Comparison of ENCODE assay signal across 28 cellular contexts in genomic region chr1:234134878-234135277, GRCh38.
"Had no signal": no experiment of that assay in that cellular context is flagged by ENCODE, and none has a peak within 500 bp of the region (broad histone marks: within the 10 kb centered on the region; RNA-seq: fewer than 3 reads in every experiment).

No MANE protein-coding gene starts in this region.

- H3K27ac ChIP-seq: left lung, lower lobe of right lung, pancreas, prostate gland, skin epidermis, suprapubic skin, thoracic aorta, tibial artery, upper lobe of right lung had no signal

- FAIRE-seq: urothelium cell line had no signal

- H3K36me3 Mint-ChIP-seq: mesothelial cell of epicardium; naive thymus-derived CD4-positive, alpha-beta T cell; natural killer cell treated with Interleukin-12 subunit alpha and Interleukin-12 subunit beta and Interleukin-15 and Interleukin-18, amount 100 ng/mL, for 72 hours; stimulated activated effector memory CD8-positive, alpha-beta T cell treated with anti-CD3 and anti-CD28 coated beads, Interleukin-12 subunit alpha, Interleukin-12 subunit beta, amount 100 ng/mL, for 72 hours had no signal

- H3K9me3 ChIP-seq: left lung, lower lobe of right lung, mucosa of descending colon, pancreas, prostate gland, suprapubic skin, thoracic aorta, tibial artery, upper lobe of right lung had no signal

- H3K27ac Mint-ChIP-seq: mesothelial cell of epicardium; naive thymus-derived CD4-positive, alpha-beta T cell; natural killer cell treated with Interleukin-12 subunit alpha and Interleukin-12 subunit beta and Interleukin-15 and Interleukin-18, amount 100 ng/mL, for 72 hours; stimulated activated effector memory CD8-positive, alpha-beta T cell treated with anti-CD3 and anti-CD28 coated beads, Interleukin-12 subunit alpha, Interleukin-12 subunit beta, amount 100 ng/mL, for 72 hours; stimulated activated naive CD8-positive, alpha-beta T cell treated with anti-CD3 and anti-CD28 coated beads, Interleukin-15, Interleukin-2, amounts not matched to agents 100 ng/mL and 50 ng/mL, for 24 hours had no signal

- DNase-seq: hippocampal formation; kidney; left colon; left lung; lower lobe of right lung; mesendoderm; mucosa of descending colon; naive thymus-derived CD4-positive, alpha-beta T cell; nucleus accumbens; pancreas; posterior cingulate gyrus; retina; right cardiac atrium; stimulated activated CD4-positive, alpha-beta T cell treated with anti-CD3 and anti-CD28 coated beads, Interleukin-4, amount 100 ng/mL, for 24 hours; stimulated activated naive CD4-positive, alpha-beta T cell; tibial artery; trophoblast cell; upper lobe of right lung had no signal

- H3K36me3 ChIP-seq: left lung, lower lobe of right lung, pancreas, prostate gland, suprapubic skin, thoracic aorta, tibial artery, upper lobe of right lung had no signal

- H3K4me3 Mint-ChIP-seq: mesothelial cell of epicardium; naive thymus-derived CD4-positive, alpha-beta T cell; natural killer cell treated with Interleukin-12 subunit alpha and Interleukin-12 subunit beta and Interleukin-15 and Interleukin-18, amount 100 ng/mL, for 72 hours; stimulated activated effector memory CD8-positive, alpha-beta T cell treated with anti-CD3 and anti-CD28 coated beads, Interleukin-12 subunit alpha, Interleukin-12 subunit beta, amount 100 ng/mL, for 72 hours; stimulated activated naive CD8-positive, alpha-beta T cell treated with anti-CD3 and anti-CD28 coated beads, Interleukin-15, Interleukin-2, amounts not matched to agents 100 ng/mL and 50 ng/mL, for 24 hours had no signal

- H3K4me3 ChIP-seq: left lung, lower lobe of right lung, mucosa of descending colon, pancreas, prostate gland, skin epidermis, suprapubic skin, thoracic aorta, tibial artery, upper lobe of right lung had no signal

- H3K9me3 Mint-ChIP-seq: mesothelial cell of epicardium; natural killer cell treated with Interleukin-12 subunit alpha and Interleukin-12 subunit beta and Interleukin-15 and Interleukin-18, amount 100 ng/mL, for 72 hours; stimulated activated effector memory CD8-positive, alpha-beta T cell treated with anti-CD3 and anti-CD28 coated beads, Interleukin-12 subunit alpha, Interleukin-12 subunit beta, amount 100 ng/mL, for 72 hours; stimulated activated naive CD8-positive, alpha-beta T cell treated with anti-CD3 and anti-CD28 coated beads, Interleukin-15, Interleukin-2, amounts not matched to agents 100 ng/mL and 50 ng/mL, for 24 hours had no signal

- H3K4me1 Mint-ChIP-seq: mesothelial cell of epicardium; naive thymus-derived CD4-positive, alpha-beta T cell had no signal

- ATAC-seq: left lung; lower lobe of right lung; naive thymus-derived CD4-positive, alpha-beta T cell; natural killer cell treated with Interleukin-12 subunit alpha and Interleukin-12 subunit beta and Interleukin-15 and Interleukin-18, amount 100 ng/mL, for 72 hours; pancreas; right cardiac atrium; sciatic nerve; stimulated activated effector memory CD8-positive, alpha-beta T cell treated with anti-CD3 and anti-CD28 coated beads, Interleukin-12 subunit alpha, Interleukin-12 subunit beta, amount 100 ng/mL, for 72 hours; upper lobe of right lung had no signal

- H3K27me3 ChIP-seq: pancreas, suprapubic skin, upper lobe of right lung had no signal

- H3K4me1 ChIP-seq: left lung, lower lobe of right lung, pancreas, prostate gland, suprapubic skin, tibial artery, upper lobe of right lung had no signal
